In the genomic region with DNA sequence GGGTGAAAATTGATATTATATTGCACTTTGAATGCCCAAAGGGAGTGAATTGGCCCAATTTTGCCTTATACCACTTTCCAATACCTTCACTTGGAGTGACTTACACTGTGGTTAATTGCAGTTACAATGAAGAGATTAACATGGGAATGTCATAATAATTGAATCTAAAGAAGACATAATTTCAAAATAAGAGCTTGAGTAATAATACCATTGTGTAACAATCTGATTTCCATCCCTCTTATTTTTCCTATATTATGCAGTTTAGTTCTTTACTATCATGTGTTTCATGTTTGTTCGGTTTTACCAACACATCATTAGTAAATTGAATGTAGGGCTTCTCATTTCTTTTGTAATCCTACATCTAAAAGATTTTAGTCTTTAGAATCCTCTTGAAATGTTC, we compare ENCODE assay signal across 28 cellular contexts. TPM values are rescaled to one million over a fixed set of nuclear protein-coding genes. Genes with fewer than 3 reads are reported as not detected.
"Had no signal": no experiment of that assay in that cellular context is flagged by ENCODE, and none has a peak within 500 bp of the region (broad histone marks: within the 10 kb centered on the region; RNA-seq: fewer than 3 reads in every experiment).

No MANE protein-coding gene starts in this region.

- DNase-seq: activated CD4-positive, alpha-beta memory T cell treated with anti-CD3 and anti-CD28 coated beads, Interleukin-2, amount 10 ng/mL, durations not matched to agents 7 days and 5 days; activated CD4-positive, alpha-beta T cell treated with anti-CD3 and anti-CD28 coated beads for 36 hours; activated CD4-positive, alpha-beta T cell treated with anti-CD3 and anti-CD28 coated beads, Interleukin-2, amount 50 U/mL, for 1 hour; activated gamma-delta T cell treated with Interleukin-2 at 50 U/mL for 16 hours; activated naive CD4-positive, alpha-beta T cell treated with anti-CD3 and anti-CD28 coated beads, Interleukin-2, amount 10 ng/mL, durations not matched to agents 7 days and 5 days; activated naive CD8-positive, alpha-beta T cell treated with anti-CD3 and anti-CD28 coated beads for 36 hours; activated T-cell treated with anti-CD3 and anti-CD28 coated beads for 4 hours; activated T-cell treated with anti-CD3 and anti-CD28 coated beads, Interleukin-2, amount 50 U/mL, for 48 hours; caudate nucleus; MM.1S; NCI-H1105 treated with DMSO at 0.1 percent for 48 hours; NCI-H1436 treated with DMSO at 0.1 percent for 48 hours; NCI-H187; NCI-H2081; NCI-H510A treated with DMSO at 0.1 percent for 48 hours; NCI-H69; NK-92 treated with Interleukin-12 subunit alpha and Interleukin-12 subunit beta, amount 100 ng/mL, for 24 hours; PC-3; SIG-M5; T-cell; T-helper 2 cell; T1000; WERI-Rb-1 had no signal

- H3K36me3 ChIP-seq: WERI-Rb-1 had no signal

- H3K4me3 Mint-ChIP-seq: activated CD4-positive, alpha-beta memory T cell treated with anti-CD3 and anti-CD28 coated beads, Interleukin-2, amount 10 ng/mL, durations not matched to agents 7 days and 5 days; activated CD4-positive, alpha-beta T cell treated with anti-CD3 and anti-CD28 coated beads for 36 hours; activated naive CD4-positive, alpha-beta T cell treated with anti-CD3 and anti-CD28 coated beads, Interleukin-2, amount 10 ng/mL, durations not matched to agents 7 days and 5 days; activated naive CD8-positive, alpha-beta T cell treated with anti-CD3 and anti-CD28 coated beads for 36 hours; IgD-negative memory B cell; T-cell had no signal

- H3K4me1 Mint-ChIP-seq: activated CD4-positive, alpha-beta memory T cell treated with anti-CD3 and anti-CD28 coated beads, Interleukin-2, amount 10 ng/mL, durations not matched to agents 7 days and 5 days had no signal

- H3K9me3 Mint-ChIP-seq: activated CD4-positive, alpha-beta memory T cell treated with anti-CD3 and anti-CD28 coated beads, Interleukin-2, amount 10 ng/mL, durations not matched to agents 7 days and 5 days; activated naive CD4-positive, alpha-beta T cell treated with anti-CD3 and anti-CD28 coated beads, Interleukin-2, amount 10 ng/mL, durations not matched to agents 7 days and 5 days; activated naive CD8-positive, alpha-beta T cell treated with anti-CD3 and anti-CD28 coated beads for 36 hours; activated T-helper 2 cell treated with anti-CD3 and anti-CD28 coated beads, Interferon-gamma antibody, Interleukin-2, Interleukin-4, amounts not matched to agents 10 μg/mL and 5 μg/mL and 100 μg/mL, durations not matched to agents 14 hours and 24 hours and 36 hours; IgD-negative memory B cell; T-cell had no signal

- H3K27ac Mint-ChIP-seq: activated CD4-positive, alpha-beta memory T cell treated with anti-CD3 and anti-CD28 coated beads, Interleukin-2, amount 10 ng/mL, durations not matched to agents 7 days and 5 days; activated CD4-positive, alpha-beta T cell treated with anti-CD3 and anti-CD28 coated beads for 36 hours; activated naive CD4-positive, alpha-beta T cell treated with anti-CD3 and anti-CD28 coated beads, Interleukin-2, amount 10 ng/mL, durations not matched to agents 7 days and 5 days; activated naive CD8-positive, alpha-beta T cell treated with anti-CD3 and anti-CD28 coated beads for 36 hours; activated T-helper 2 cell treated with anti-CD3 and anti-CD28 coated beads, Interferon-gamma antibody, Interleukin-2, Interleukin-4, amounts not matched to agents 10 μg/mL and 5 μg/mL and 100 μg/mL, durations not matched to agents 14 hours and 24 hours and 36 hours; IgD-negative memory B cell; T-cell had no signal

- H3K27me3 Mint-ChIP-seq: activated CD4-positive, alpha-beta memory T cell treated with anti-CD3 and anti-CD28 coated beads, Interleukin-2, amount 10 ng/mL, durations not matched to agents 7 days and 5 days; activated CD4-positive, alpha-beta T cell treated with anti-CD3 and anti-CD28 coated beads for 36 hours; activated naive CD4-positive, alpha-beta T cell treated with anti-CD3 and anti-CD28 coated beads, Interleukin-2, amount 10 ng/mL, durations not matched to agents 7 days and 5 days; activated naive CD8-positive, alpha-beta T cell treated with anti-CD3 and anti-CD28 coated beads for 36 hours; IgD-negative memory B cell; T-cell had no signal

- ATAC-seq: activated CD4-positive, alpha-beta T cell treated with anti-CD3 and anti-CD28 coated beads for 36 hours; PC-3; T-cell had no signal

- H3K27ac ChIP-seq: KMS-11, WERI-Rb-1 had no signal

- H3K36me3 Mint-ChIP-seq: activated naive CD4-positive, alpha-beta T cell treated with anti-CD3 and anti-CD28 coated beads, Interleukin-2, amount 10 ng/mL, durations not matched to agents 7 days and 5 days; activated naive CD8-positive, alpha-beta T cell treated with anti-CD3 and anti-CD28 coated beads for 36 hours; IgD-negative memory B cell; T-cell had no signal

RNA-seq across cellular contexts. Expression of a gene that starts 53.8 kb away (rescaled TPM):
- total RNA-seq: activated CD4-positive, alpha-beta memory T cell treated with anti-CD3 and anti-CD28 coated beads, Interleukin-2, amount 10 ng/mL, durations not matched to agents 7 days and 5 days; activated CD4-positive, alpha-beta T cell treated with anti-CD3 and anti-CD28 coated beads for 36 hours; activated CD8-positive, alpha-beta memory T cell treated with anti-CD3 and anti-CD28 coated beads for 36 hours; activated naive CD8-positive, alpha-beta T cell treated with anti-CD3 and anti-CD28 coated beads for 36 hours; activated T-helper 2 cell treated with anti-CD3 and anti-CD28 coated beads, Interferon-gamma antibody, Interleukin-2, Interleukin-4, amounts not matched to agents 10 μg/mL and 5 μg/mL and 100 μg/mL, durations not matched to agents 14 hours and 24 hours and 36 hours; PC-3; T-cell had no signal
- polyA plus RNA-seq: adipose tissue, IgD-negative memory B cell had no signal
